In the genomic region with DNA sequence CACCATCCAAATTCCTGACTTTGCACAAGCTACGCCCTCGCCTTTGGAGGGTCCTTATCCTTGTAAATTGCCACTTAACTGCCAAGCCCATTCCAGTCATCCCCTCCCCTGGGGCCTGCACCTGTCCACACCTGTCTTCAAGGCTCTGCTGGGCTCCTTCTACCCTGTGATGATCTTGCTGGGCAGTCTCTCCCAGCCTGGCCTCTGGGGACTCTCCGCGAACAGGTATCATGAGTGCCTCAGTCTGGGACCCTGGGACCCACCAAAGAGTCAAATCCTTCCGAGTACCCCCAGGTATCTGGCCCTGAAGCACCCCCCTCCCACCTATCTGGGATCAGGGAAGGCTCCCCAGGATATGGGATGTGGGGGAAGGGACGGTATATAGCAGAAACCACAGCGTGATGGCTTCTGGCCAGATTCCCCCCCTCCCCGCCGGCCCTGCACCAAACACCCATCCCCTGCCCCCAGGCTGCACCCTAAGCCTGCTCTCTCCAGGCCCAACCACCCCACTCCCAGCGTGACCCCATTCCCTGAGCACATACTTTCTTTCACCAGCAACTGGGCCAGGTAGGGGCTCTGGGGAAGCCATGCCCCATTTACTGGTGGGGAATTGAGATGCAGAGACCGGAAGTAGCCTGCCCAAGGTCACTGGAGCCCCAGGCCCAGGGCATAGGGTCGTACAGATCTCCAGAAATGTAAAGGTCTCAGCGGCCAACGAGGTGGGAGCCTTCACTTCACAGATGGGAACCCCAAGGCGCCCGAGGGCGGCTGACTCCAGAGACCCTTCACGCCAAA, we compare ENCODE assay signal across 8 cellular contexts. TPM values are rescaled to one million over a fixed set of nuclear protein-coding genes. Genes with fewer than 3 reads are reported as not detected.
DNase-seq lines count a peak whose midpoint lies in the region; ATAC-seq and TF ChIP-seq lines count a peak whose summit lies in the region.

No MANE protein-coding gene starts in this region.

- no peak for TF ChIP-seq CTCF in fibroblast of mammary gland (conservative IDR thresholded peaks at IDR 0.05; ENCODE audit: control insufficient read depth, insufficient read depth, low read depth, low read length)

- POLR2A ChIA-PET in HEK293T (lab: Yijun Ruan, JAX), result no interaction called here

- no peaks in the 10 kb centered on the region for H3K27me3 ChIP-seq in SJCRH30

- H3K9me3 ChIP-seq in SJCRH30 (replicated peaks), result no peaks in the 10 kb centered on the region

- H3K4me1 ChIP-seq in SJCRH30, result peaks cover 6% of the 10 kb centered on the region; the same call in 1 of the 2 replicates

- H3K36me3 ChIP-seq in SJCRH30, result no peaks in the 10 kb centered on the region

- intact Hi-C loops in sciatic nerve (cut with DNase I), result no loop called here

- ATAC-seq in sciatic nerve (peak; percentile 19), HG02623 (IDR thresholded peaks at IDR 0.05; ENCODE audit: unreplicated experiment) (no peak)

- DNase-seq in NCI-H2171 treated with DMSO at 0.1 percent for 48 hours (lab: John Stamatoyannopoulos, UW) (peak; percentile 16), NCI-H2171 (lab: John Stamatoyannopoulos, UW) (no peak), SJCRH30 (no peak), fibroblast of mammary gland (ENCODE audit: low read depth) (no peak), sciatic nerve (ENCODE audit: low spot score) (no peak), AG20443 (ENCODE audit: low spot score) (no peak), HEK293T (ENCODE audit: extremely low spot score) (no peak)

- no peak overlapping the region for H3K27ac ChIP-seq in SJCRH30

- peak overlapping the region; percentile 61 for H3K4me3 ChIP-seq in SJCRH30
- peak overlapping the region; percentile 77 for H3K4me3 ChIP-seq in fibroblast of mammary gland (ENCODE audit: control insufficient read depth, low read depth, low read length)

- CTCF ChIA-PET in HEK293T (lab: Yijun Ruan, JAX), result no interaction called here

TF ChIP-seq in HEK293T, 16 proteins besides CTCF, POLR2A, EP300 and RAD21:
- TF ChIP-seq L3MBTL2 (conservative IDR thresholded peaks at IDR 0.05) (no peak), NFRKB (IDR thresholded peaks at IDR 0.05) (no peak), CTBP1 (IDR thresholded peaks at IDR 0.05; ENCODE audit: borderline replicate concordance) (no peak), BHLHE40 (IDR thresholded peaks at IDR 0.05; ENCODE audit: borderline replicate concordance) (no peak), SUZ12 (IDR thresholded peaks at IDR 0.05) (no peak), ELF4 (IDR thresholded peaks at IDR 0.05) (no peak), SP1 (IDR thresholded peaks at IDR 0.05) (no peak), ARNT (IDR thresholded peaks at IDR 0.05) (no peak), FOXM1 (IDR thresholded peaks at IDR 0.05; ENCODE audit: borderline replicate concordance) (no peak), ZNF384 (IDR thresholded peaks at IDR 0.05) (no peak), FOXK2 (IDR thresholded peaks at IDR 0.05) (no peak), TARDBP (IDR thresholded peaks at IDR 0.05) (no peak), FOXA1 (IDR thresholded peaks at IDR 0.05) (no peak), LEF1 (IDR thresholded peaks at IDR 0.05; ENCODE audit: borderline replicate concordance) (no peak), HDGF (IDR thresholded peaks at IDR 0.05; ENCODE audit: borderline replicate concordance) (no peak)
- TF ChIP-seq, protein P1, sequence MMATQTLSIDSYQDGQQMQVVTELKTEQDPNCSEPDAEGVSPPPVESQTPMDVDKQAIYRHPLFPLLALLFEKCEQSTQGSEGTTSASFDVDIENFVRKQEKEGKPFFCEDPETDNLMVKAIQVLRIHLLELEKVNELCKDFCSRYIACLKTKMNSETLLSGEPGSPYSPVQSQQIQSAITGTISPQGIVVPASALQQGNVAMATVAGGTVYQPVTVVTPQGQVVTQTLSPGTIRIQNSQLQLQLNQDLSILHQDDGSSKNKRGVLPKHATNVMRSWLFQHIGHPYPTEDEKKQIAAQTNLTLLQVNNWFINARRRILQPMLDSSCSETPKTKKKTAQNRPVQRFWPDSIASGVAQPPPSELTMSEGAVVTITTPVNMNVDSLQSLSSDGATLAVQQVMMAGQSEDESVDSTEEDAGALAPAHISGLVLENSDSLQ (IDR thresholded peaks at IDR 0.05), result no peak

RNA-seq across cellular contexts. Expression of gene ARAP1, which starts 0.7 kb away (rescaled TPM):
- 19.0 and 22.1 TPM in 2 replicates for total RNA-seq in SJCRH30 (2014; rRNA removed; shearing (Covaris generic))
- total RNA-seq in sciatic nerve, result 129 TPM

RNA-seq across cellular contexts. Expression of gene STARD10, which starts 42.4 kb away (rescaled TPM):
- 6.0 and 10.3 TPM in 2 replicates for total RNA-seq in SJCRH30 (2014; rRNA removed; shearing (Covaris generic))
- 27.2 TPM for total RNA-seq in sciatic nerve
